8 cellular contexts compared by ENCODE assay signal in genomic region chr2:241635756-241636155, GRCh38. TPM values are rescaled to one million over a fixed set of nuclear protein-coding genes. Genes with fewer than 3 reads are reported as not detected.
DNase-seq lines count a peak whose midpoint lies in the region; ATAC-seq and TF ChIP-seq lines count a peak whose summit lies in the region.

No MANE protein-coding gene starts in this region.

- H3K4me3 ChIP-seq in ACC112 (ENCODE audit: low read depth, low read length) (peak overlapping the region; percentile 99), HUES6 (ENCODE audit: low read depth, low read length) (peak overlapping the region; percentile 96), brain microvascular endothelial cell (ENCODE audit: low read depth, low read length) (peak overlapping the region; percentile 91), mucosa of descending colon (peak overlapping the region; percentile 94)

- TF ChIP-seq CTCF in brain microvascular endothelial cell (IDR thresholded peaks at IDR 0.05; ENCODE audit: low read depth, low read length, missing control alignments) (no peak), mucosa of descending colon (IDR thresholded peaks at IDR 0.05) (no peak)

- peaks cover 7% of the 10 kb centered on the region; the same call in 1 of the 2 replicates for H3K9me3 ChIP-seq in HUES6 (ENCODE audit: control insufficient read depth, insufficient read depth, low read depth, low read length)
- H3K9me3 ChIP-seq in mucosa of descending colon = no peaks in the 10 kb centered on the region

- H3K79me2 ChIP-seq in ACC112 (ENCODE audit: control insufficient read depth, insufficient read depth, low read length, unreplicated experiment) = peaks cover 81% of the 10 kb centered on the region

- H3K4me1 ChIP-seq in ACC112 (ENCODE audit: control insufficient read depth, insufficient read depth, low read length, unreplicated experiment) (peaks cover 16% of the 10 kb centered on the region), HUES6 (ENCODE audit: control insufficient read depth, insufficient read depth, low read length) (peaks cover 10% of the 10 kb centered on the region), mucosa of descending colon (ENCODE audit: low read depth) (peaks cover 25% of the 10 kb centered on the region)

- peak overlapping the region; percentile 66 for H2AFZ ChIP-seq in ACC112 (ENCODE audit: low read length, unreplicated experiment)

- H3K27ac ChIP-seq in ACC112 (ENCODE audit: low read depth, low read length) = peak overlapping the region; percentile 54
- peak overlapping the region; percentile 70; the same call in 1 of the 2 replicates for H3K27ac ChIP-seq in HUES6 (ENCODE audit: low read depth, low read length)
- peak overlapping the region; percentile 54 for H3K27ac ChIP-seq in brain microvascular endothelial cell

- in situ Hi-C loops in brain microvascular endothelial cell (cut with HindIII; ENCODE audit: low pct_ligation_motif_present, low sequenced_read_pairs) = no loop called here

- intact Hi-C loops in mucosa of descending colon (cut with DNase I, micrococcal nuclease) = no loop called here

- DNase-seq in brain microvascular endothelial cell (no peak), mucosa of descending colon (no peak), NCI-H524 (lab: John Stamatoyannopoulos, UW) (no peak), NCI-H1436 treated with DMSO at 0.1 percent for 48 hours (lab: John Stamatoyannopoulos, UW) (no peak)
- DNase-seq in NK-92 treated with Interleukin-12 subunit alpha and Interleukin-12 subunit beta, amount 100 ng/mL, for 24 hours (lab: John Stamatoyannopoulos, UW) = no peak

- H3K36me3 ChIP-seq in ACC112 (ENCODE audit: insufficient read depth, low read length) (peaks cover 32% of the 10 kb centered on the region), HUES6 (ENCODE audit: control insufficient read depth, insufficient read depth, low read length) (peaks cover 43% of the 10 kb centered on the region), brain microvascular endothelial cell (replicated peaks) (peaks cover 36% of the 10 kb centered on the region), mucosa of descending colon (ENCODE audit: low read depth) (peaks cover 9% of the 10 kb centered on the region)

- H3K27me3 ChIP-seq in ACC112 (ENCODE audit: insufficient read depth, low read length) (no peaks in the 10 kb centered on the region), HUES6 (ENCODE audit: control insufficient read depth, insufficient read depth, low read length) (no peaks in the 10 kb centered on the region), brain microvascular endothelial cell (replicated peaks) (no peaks in the 10 kb centered on the region)

- ATAC-seq in mucosa of descending colon = no peak
- ATAC-seq in activated CD4-positive, CD25-positive, alpha-beta regulatory T cell treated with anti-CD3 and anti-CD28 coated beads, Interleukin-2, amount 50 U/mL, for 24 hours = no peak

- H3K9ac ChIP-seq in HUES6 (ENCODE audit: low read length) = peak overlapping the region; percentile 87

RNA-seq across cellular contexts. Expression of gene THAP4, which starts 1.2 kb away (rescaled TPM):
- total RNA-seq in mucosa of descending colon = 10 to 100 TPM; 67.3 to 86.2 (median 68.8) TPM

RNA-seq across cellular contexts. Expression of gene ATG4B, which starts 1.7 kb away (rescaled TPM):
- 100 to 1,000 TPM in 1 of 3 donors, 10 to 100 TPM in 2; 87.9 to 154 (median 94.6) TPM for total RNA-seq in mucosa of descending colon

RNA-seq across cellular contexts. Expression of gene DTYMK, which starts 50.9 kb away (rescaled TPM):
- total RNA-seq in mucosa of descending colon = 10 to 100 TPM; 17.9 to 31.0 (median 19.7) TPM
